In genomic region chr6:18343741-18344140, GRCh38 we compare ENCODE assay signal across 14 cellular contexts. TPM values are rescaled to one million over a fixed set of nuclear protein-coding genes. Genes with fewer than 3 reads are reported as not detected.
DNase-seq lines count a peak whose midpoint lies in the region; ATAC-seq, FAIRE-seq and TF ChIP-seq lines count a peak whose summit lies in the region.
"Had no signal": no experiment of that assay in that cellular context is flagged by ENCODE, and none has a peak within 500 bp of the region (broad histone marks: within the 10 kb centered on the region; RNA-seq: fewer than 3 reads in every experiment).

No MANE protein-coding gene starts in this region.

- CTCF ChIA-PET in AG04450 (lab: Charles Lee): interaction anchor here (1.4 to 1.6 kb wide), 2 partner anchors 20 to 160 kb away, joined by 6 to 13 read pairs; no protein-coding TSS in a partner anchor

- H3F3A ChIP-seq in GM23338 (replicated peaks; ENCODE audit: low read depth): no peaks in the 10 kb centered on the region

- H3K36me3 Mint-ChIP-seq in GM23338 (ENCODE audit: low read depth): no peaks in the 10 kb centered on the region

- no peaks in the 10 kb centered on the region for H3K36me3 ChIP-seq in adipocyte (ENCODE audit: control insufficient read depth, insufficient read depth, low read length, severe bottlenecking)
- H3K36me3 ChIP-seq in GM23338 (ENCODE audit: insufficient read depth): no peaks in the 10 kb centered on the region
- H3K36me3 ChIP-seq: transverse colon had no signal

- H3K27ac ChIP-seq in AG04450 (ENCODE audit: low read depth, low read length) (peak overlapping the region; percentile 66), GM23338 (ENCODE audit: low read depth) (no peak overlapping the region)
- H3K27ac ChIP-seq: dorsolateral prefrontal cortex, transverse colon had no signal

- POLR2A ChIA-PET in AG04450 (lab: Yijun Ruan, JAX): interaction anchor here (0.7 kb wide), 1 partner anchor 35 kb away, joined by 4 read pairs; no protein-coding TSS in a partner anchor

- peaks cover 15% of the 10 kb centered on the region; the same call in 2 of the 3 replicates for H3K4me1 Mint-ChIP-seq in GM23338

- peak; percentile 68 for FAIRE-seq in H54 (lab: Jason Lieb, UNC)

- H3K27me3 ChIP-seq in AG04450 (ENCODE audit: control insufficient read depth, insufficient read depth, low read length) (no peaks in the 10 kb centered on the region), adipocyte (replicated peaks; ENCODE audit: control insufficient read depth, insufficient read depth, low read length) (no peaks in the 10 kb centered on the region), GM23338 (ENCODE audit: insufficient read depth) (no peaks in the 10 kb centered on the region)

- H3K4me1 ChIP-seq in adipocyte (ENCODE audit: control insufficient read depth, insufficient read depth, low read length) (no peaks in the 10 kb centered on the region), GM23338 (ENCODE audit: insufficient read depth) (peaks cover 6% of the 10 kb centered on the region; the same call in 1 of the 2 replicates)
- H3K4me1 ChIP-seq: transverse colon had no signal

- no peaks in the 10 kb centered on the region for H3K9me3 Mint-ChIP-seq in GM23338
- H3K9me3 Mint-ChIP-seq: nephron had no signal

- H3K4me3 Mint-ChIP-seq in GM23338: no peak overlapping the region
- H3K4me3 Mint-ChIP-seq: nephron had no signal

- DNase-seq in AG04450 (ENCODE audit: low read depth, low spot score) (peak; percentile 55), H54 (ENCODE audit: insufficient read length, low spot score) (peak; percentile 45), adipocyte (ENCODE audit: low read depth) (peak; percentile 28), hepatic stellate cell (ENCODE audit: low spot score) (peak; percentile 32), pons (ENCODE audit: low spot score) (no peak), AML-193 (lab: John Stamatoyannopoulos, UW) (no peak), GM23338 (ENCODE audit: low spot score) (no peak)
- DNase-seq: activated effector memory CD4-positive, alpha-beta T cell treated with Interleukin-2 at 50 U/mL for 16 hours; dorsolateral prefrontal cortex; stimulated activated CD4-positive, alpha-beta T cell treated with anti-CD3 and anti-CD28 coated beads, Interleukin-2, amount 100 ng/mL, for 48 hours; transverse colon had no signal

- no peak overlapping the region for H3K9ac ChIP-seq in adipocyte (ENCODE audit: low read length)

- no peaks in the 10 kb centered on the region for H3K79me2 ChIP-seq in GM23338 (replicated peaks; ENCODE audit: insufficient read depth)

- H4K20me1 ChIP-seq in GM23338 (replicated peaks; ENCODE audit: insufficient read depth): no peaks in the 10 kb centered on the region

- no peak overlapping the region for H3K27ac Mint-ChIP-seq in GM23338
- H3K27ac Mint-ChIP-seq: nephron had no signal

- no peak overlapping the region for H3K4me2 ChIP-seq in GM23338

- ATAC-seq in GM23338: no peak
- ATAC-seq in HG02759 (IDR thresholded peaks at IDR 0.05; ENCODE audit: unreplicated experiment): no peak
- ATAC-seq: HCT116 had no signal

- peaks cover 4% of the 10 kb centered on the region for H3K27me3 Mint-ChIP-seq in GM23338 (ENCODE audit: insufficient read depth, low read depth, poor library complexity)

- no peak overlapping the region for H3K4me3 ChIP-seq in AG04450 (ENCODE audit: low read depth, low read length)
- no peak overlapping the region for H3K4me3 ChIP-seq in adipocyte (ENCODE audit: low read length)
- no peak overlapping the region for H3K4me3 ChIP-seq in GM23338
- H3K4me3 ChIP-seq: dorsolateral prefrontal cortex, transverse colon had no signal

- H3K9me2 ChIP-seq in GM23338 (ENCODE audit: insufficient read depth): no peaks in the 10 kb centered on the region

- no peak for TF ChIP-seq POLR2A in H54 (IDR thresholded peaks at IDR 0.05; ENCODE audit: low read depth, low read length)

- no peak overlapping the region for H2AFZ ChIP-seq in GM23338

- TF ChIP-seq CTCF in AG04450 (IDR thresholded peaks at IDR 0.05; ENCODE audit: low read depth, low read length) (no peak), GM23338 (conservative IDR thresholded peaks at IDR 0.05; ENCODE audit: low read depth in 2 of 2) (no peak)

- H3K9me3 ChIP-seq in AG04450 (ENCODE audit: control insufficient read depth, insufficient read depth, low read length) (no peaks in the 10 kb centered on the region), adipocyte (ENCODE audit: control insufficient read depth, low read length) (no peaks in the 10 kb centered on the region)
- H3K9me3 ChIP-seq: transverse colon had no signal

TF ChIP-seq in GM23338, 12 proteins besides CTCF, POLR2A, EP300 and RAD21 (continues in another document):
- TF ChIP-seq NANOG (IDR thresholded peaks at IDR 0.05; ENCODE audit: borderline replicate concordance) (no peak), EZH2 (IDR thresholded peaks at IDR 0.05; ENCODE audit: low read depth, unreplicated experiment) (no peak), CREB1 (CRISPR knock-in tag; IDR thresholded peaks at IDR 0.05; ENCODE audit: low read depth) (no peak), REST (IDR thresholded peaks at IDR 0.05; ENCODE audit: unreplicated experiment) (no peak), POLR2AphosphoS5 (IDR thresholded peaks at IDR 0.05; ENCODE audit: low read depth) (no peak)

RNA-seq across cellular contexts. Expression of gene RNF144B, which starts 43.4 kb away (rescaled TPM):
- 0.25 and 0.35 TPM in 2 replicates for polyA plus RNA-seq in AG04450 (2011; rRNA removed)
- polyA minus RNA-seq in AG04450 (2011; rRNA and poly(A)+ RNA removed): 0.51 and 0.74 TPM in 2 replicates
- 8.0 and 9.0 TPM in 2 replicates for total RNA-seq in GM23338 (2014; rRNA removed; shearing (Covaris generic))
- 3.2 and 4.2 TPM in 2 replicates for polyA plus RNA-seq in GM23338 (2016; fragmentation: Nextera tagmentation; extraction: Ambion mirVana)

Comparison
In these comparisons a context has a peak if more than half of its experiments do, and no peak if none do; other contexts are left out.
1. DNase-seq: peak in AG04450 (single experiment), H54 (single experiment), adipocyte (single experiment) and hepatic stellate cell (single experiment); none in pons (single experiment), AML-193 (0 of 2) and GM23338 (single experiment).